ENCODE assay signal across 17 cellular contexts in the genomic region with DNA sequence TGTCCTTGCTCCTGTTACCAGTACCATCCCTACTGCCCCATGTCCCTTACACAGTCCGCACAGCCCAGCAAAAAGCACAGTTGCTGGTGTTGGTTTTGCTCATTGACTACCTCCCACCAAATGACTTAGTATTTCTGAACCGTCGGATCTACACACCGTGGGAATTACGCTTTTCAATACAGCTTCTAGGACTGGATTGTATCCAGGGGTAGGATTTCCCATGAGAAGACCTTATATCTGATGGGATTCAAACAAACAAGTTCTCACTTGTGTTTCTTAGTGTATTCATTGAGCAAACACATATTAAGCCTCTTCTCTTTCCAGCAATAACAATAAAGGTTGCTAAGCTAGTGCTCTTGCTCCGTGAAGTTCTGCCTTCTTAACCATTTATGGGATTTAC.
"Had no signal": no experiment of that assay in that cellular context is flagged by ENCODE, and none has a peak within 500 bp of the region (broad histone marks: within the 10 kb centered on the region; RNA-seq: fewer than 3 reads in every experiment).

No MANE protein-coding gene starts in this region.

- FAIRE-seq: keratinocyte had no signal

- H3K27ac ChIP-seq: neural progenitor cell, upper lobe of right lung had no signal

- H3K4me1 Mint-ChIP-seq: activated T-helper 17 cell treated with anti-CD3 and anti-CD28 coated beads, Interleukin-2, amount 50 U/mL, for 72 hours had no signal

- H3K4me3 Mint-ChIP-seq: activated naive CD8-positive, alpha-beta T cell; activated T-helper 17 cell treated with anti-CD3 and anti-CD28 coated beads, Interleukin-2, amount 50 U/mL, for 72 hours; naive thymus-derived CD4-positive, alpha-beta T cell; neural progenitor cell had no signal

- H3K4me3 ChIP-seq: gastroesophageal sphincter, neural progenitor cell, thyroid gland, upper lobe of right lung had no signal

- ATAC-seq: activated T-helper 17 cell treated with anti-CD3 and anti-CD28 coated beads, Interleukin-2, amount 50 U/mL, for 72 hours; gastroesophageal sphincter; naive thymus-derived CD4-positive, alpha-beta T cell; stimulated activated naive CD8-positive, alpha-beta T cell treated with anti-CD3 and anti-CD28 coated beads, Interleukin-15, Interleukin-2, amounts not matched to agents 100 U/mL and 50 U/mL, for 24 hours; upper lobe of right lung had no signal

- H3K9me3 ChIP-seq: gastroesophageal sphincter, thyroid gland, upper lobe of right lung had no signal

- H3K27ac Mint-ChIP-seq: activated naive CD8-positive, alpha-beta T cell had no signal

- DNase-seq: activated CD4-positive, alpha-beta T cell treated with anti-CD3 and anti-CD28 coated beads for 1 hour; activated T-cell treated with anti-CD3 and anti-CD28 coated beads, Interleukin-2, amount 50 U/mL, for 1 hour; central memory CD4-positive, alpha-beta T cell; dermis blood vessel endothelial cell; effector CD8-positive, alpha-beta T cell; naive thymus-derived CD4-positive, alpha-beta T cell; stimulated activated CD4-positive, alpha-beta T cell treated with anti-CD3 and anti-CD28 coated beads, Interleukin-4, amount 100 ng/mL, for 24 hours; stimulated activated naive CD8-positive, alpha-beta T cell treated with anti-CD3 and anti-CD28 coated beads, Interleukin-15, Interleukin-2, amounts not matched to agents 100 U/mL and 50 U/mL, for 24 hours; T-helper 1 cell; T-helper 9 cell; thyroid gland; upper lobe of right lung had no signal

- H3K4me1 ChIP-seq: neural progenitor cell had no signal

- H3K9me3 Mint-ChIP-seq: activated T-helper 17 cell treated with anti-CD3 and anti-CD28 coated beads, Interleukin-2, amount 50 U/mL, for 72 hours; naive thymus-derived CD4-positive, alpha-beta T cell; neural progenitor cell had no signal

- H3K27me3 Mint-ChIP-seq: activated naive CD8-positive, alpha-beta T cell; activated T-helper 17 cell treated with anti-CD3 and anti-CD28 coated beads, Interleukin-2, amount 50 U/mL, for 72 hours; naive thymus-derived CD4-positive, alpha-beta T cell had no signal

- H3K27me3 ChIP-seq: gastroesophageal sphincter, neural progenitor cell, thyroid gland, upper lobe of right lung had no signal
